Comparison of ENCODE assay signal across 18 cellular contexts in genomic region chr4:8702020-8702495, GRCh38.
"Had no signal": no experiment of that assay in that cellular context is flagged by ENCODE, and none has a peak within 500 bp of the region (broad histone marks: within the 10 kb centered on the region; RNA-seq: fewer than 3 reads in every experiment).

No MANE protein-coding gene starts in this region.

- H3K27me3 ChIP-seq: thyroid gland had no signal

- H3K4me1 Mint-ChIP-seq: activated naive CD4-positive, alpha-beta T cell treated with anti-CD3 and anti-CD28 coated beads, Interleukin-2, amount 10 ng/mL, durations not matched to agents 7 days and 5 days; memory B cell; nephron; T-cell had no signal

- H3K27ac ChIP-seq: heart left ventricle, thyroid gland, uterus had no signal

- H3K36me3 ChIP-seq: heart left ventricle, thyroid gland, uterus had no signal

- DNase-seq: activated CD4-positive, alpha-beta T cell treated with anti-CD3 and anti-CD28 coated beads for 1 hour; activated CD4-positive, alpha-beta T cell treated with anti-CD3 and anti-CD28 coated beads, Interleukin-2, amount 50 U/mL, for 4 hours; activated T-cell treated with anti-CD3 and anti-CD28 coated beads, Interleukin-2, amount 50 U/mL, for 48 hours; amygdala; cerebellar nuclear complex; cortex of kidney; left cardiac atrium; stimulated activated CD4-positive, alpha-beta T cell treated with anti-CD3 and anti-CD28 coated beads, Interleukin-12 subunit alpha, Interleukin-12 subunit beta, amount 100 ng/mL, for 4 hours; stimulated activated CD4-positive, alpha-beta T cell treated with anti-CD3 and anti-CD28 coated beads, Interleukin-4, amount 100 ng/mL, for 4 hours; stimulated activated naive CD8-positive, alpha-beta T cell treated with anti-CD3 and anti-CD28 coated beads, Interleukin-15, Interleukin-2, amounts not matched to agents 100 U/mL and 50 U/mL, for 24 hours; substantia nigra; thyroid gland had no signal

- H3K4me3 Mint-ChIP-seq: activated naive CD4-positive, alpha-beta T cell treated with anti-CD3 and anti-CD28 coated beads, Interleukin-2, amount 10 ng/mL, durations not matched to agents 7 days and 5 days; memory B cell; nephron; T-cell had no signal

- H3K4me1 ChIP-seq: heart left ventricle, thyroid gland, uterus had no signal

- H3K27me3 Mint-ChIP-seq: activated naive CD4-positive, alpha-beta T cell treated with anti-CD3 and anti-CD28 coated beads, Interleukin-2, amount 10 ng/mL, durations not matched to agents 7 days and 5 days had no signal

- H3K36me3 Mint-ChIP-seq: activated naive CD4-positive, alpha-beta T cell treated with anti-CD3 and anti-CD28 coated beads, Interleukin-2, amount 10 ng/mL, durations not matched to agents 7 days and 5 days; T-cell had no signal

- H3K27ac Mint-ChIP-seq: activated naive CD4-positive, alpha-beta T cell treated with anti-CD3 and anti-CD28 coated beads, Interleukin-2, amount 10 ng/mL, durations not matched to agents 7 days and 5 days; memory B cell; nephron; T-cell had no signal

- H3K9me3 ChIP-seq: thyroid gland, uterus had no signal

- H3K4me3 ChIP-seq: heart left ventricle, thyroid gland, uterus had no signal
